33 cellular contexts compared by ENCODE assay signal in the genomic region with DNA sequence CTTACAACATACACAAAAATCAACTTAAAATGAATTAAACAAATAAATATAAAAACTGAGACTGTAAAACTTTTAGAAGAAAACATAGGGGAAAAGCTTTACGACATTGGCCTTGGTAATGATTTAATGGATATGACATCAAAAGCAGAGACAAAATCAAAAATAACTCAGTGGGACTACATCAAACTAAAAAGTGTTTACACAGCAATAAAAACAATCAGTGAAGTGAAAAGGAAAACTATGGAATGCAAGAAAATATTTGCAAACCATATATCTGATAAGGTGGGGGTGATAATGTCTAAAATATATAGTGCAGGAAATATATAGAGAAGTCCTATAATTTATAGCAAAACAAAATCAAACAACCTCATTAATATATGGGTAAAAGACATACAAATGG.
DNase-seq lines count a peak whose midpoint lies in the region; ATAC-seq, FAIRE-seq and TF ChIP-seq lines count a peak whose summit lies in the region.
"Had no signal": no experiment of that assay in that cellular context is flagged by ENCODE, and none has a peak within 500 bp of the region (broad histone marks: within the 10 kb centered on the region; RNA-seq: fewer than 3 reads in every experiment).

No MANE protein-coding gene starts in this region.

- no peak for ATAC-seq in HepG2
- no peak for ATAC-seq in right lobe of liver
- ATAC-seq in K562, result no peak
- ATAC-seq: A549; CD8-positive, alpha-beta T cell had no signal

- H4K20me1 ChIP-seq in HepG2 (ENCODE audit: insufficient read depth, low read length) (no peaks in the 10 kb centered on the region), K562 (replicated peaks; ENCODE audit: control insufficient read depth, insufficient read depth, low read length) (no peaks in the 10 kb centered on the region)
- H4K20me1 ChIP-seq: BLaER1; BLaER1 treated with 17β-estradiol and CSF1 and Interleukin-3, amounts not matched to agents 10 nM and 100 nM had no signal

- CTCF ChIA-PET in HepG2 (lab: Yijun Ruan, JAX; ENCODE audit: low intra/inter-chr PET ratio, low total read pairs) (no interaction called here), K562 (lab: Yijun Ruan, JAX; ENCODE audit: low intra/inter-chr PET ratio) (no interaction called here)

- DNase-seq in HepG2 (ENCODE audit: low spot score) (no peak), right lobe of liver (no peak), K562 (ENCODE audit: extremely low read depth in 1 of 4, low spot score in 3 of 4) (no peak), left kidney (ENCODE audit: low read depth, low spot score) (peak; percentile 15), inferior parietal cortex (ENCODE audit: extremely low spot score) (no peak), amniotic stem cell (lab: John Stamatoyannopoulos, UW) (no peak)
- DNase-seq: 8988T; ACHN; AML-193; BE2C; C1 segment of cervical spinal cord; Caco-2; Calu3; CD4-positive, alpha-beta memory T cell; CD4-positive, alpha-beta T cell; CD4-positive, CD25-positive, alpha-beta regulatory T cell; CD8-positive, alpha-beta memory T cell; CD8-positive, alpha-beta T cell; COR-L47; DMS 273 treated with DMSO at 0.1 percent for 48 hours; DMS153; DMS53; DMS79; DMS79 treated with DMSO at 0.1 percent for 48 hours; DND-41; EL had no signal

- H2AFZ ChIP-seq in HepG2 (ENCODE audit: low read length), result no peak overlapping the region
- H2AFZ ChIP-seq in K562 (ENCODE audit: low read depth, low read length), result no peak overlapping the region

- FAIRE-seq in HepG2 (lab: Jason Lieb, UNC), result no peak
- FAIRE-seq in K562 (lab: Jason Lieb, UNC), result no peak
- FAIRE-seq: A204.1, A549, D721Med had no signal

- no peak for TF ChIP-seq EP300 in HepG2 (IDR thresholded peaks at IDR 0.05; ENCODE audit: low read depth in 2 of 2, low read length in 2 of 2)
- no peak for TF ChIP-seq EP300 in HepG2 (CRISPR knock-in tag; IDR thresholded peaks at IDR 0.05; ENCODE audit: borderline replicate concordance)
- TF ChIP-seq EP300 in K562 (IDR thresholded peaks at IDR 0.05; ENCODE audit: low read length), result no peak

- H3K4me1 ChIP-seq in HepG2 (ENCODE audit: insufficient read depth, low read length), result no peaks in the 10 kb centered on the region
- no peaks in the 10 kb centered on the region for H3K4me1 ChIP-seq in right lobe of liver
- H3K4me1 ChIP-seq in K562 (replicated peaks in 1 of 2; ENCODE audit: control insufficient read depth in 2 of 2, insufficient read depth in 2 of 2, low read length in 2 of 2), result no peaks in the 10 kb centered on the region
- H3K4me1 ChIP-seq: A549; BE2C; BLaER1; BLaER1 treated with 17β-estradiol and CSF1 and Interleukin-3, amounts not matched to agents 10 nM and 100 nM; Caco-2 had no signal

- TF ChIP-seq RAD21 in HepG2 (CRISPR knock-in tag; IDR thresholded peaks at IDR 0.05), result no peak
- TF ChIP-seq RAD21 in K562 (CRISPR knock-in tag; conservative IDR thresholded peaks at IDR 0.05 in 1 of 2, IDR thresholded peaks at IDR 0.05 in 1 of 2), result no peak

- WGBS in HepG2 (ENCODE audit: low lambda C conversion rate), result 3% methylated on average over 1 of the region's 1 CpG
- WGBS in right lobe of liver (ENCODE audit: insufficient coverage, low coverage, low lambda C conversion rate, missing lambda C conversion rate), result 89% methylated on average over 1 of the region's 1 CpG
- WGBS in K562 (ENCODE audit: insufficient coverage, low coverage, missing lambda C conversion rate), result 0% methylated on average over 1 of the region's 1 CpG

- H3K4me3 ChIP-seq in HepG2 (replicated peaks in 1 of 3; ENCODE audit: insufficient read depth in 1 of 3, low read depth in 2 of 3, low read length in 3 of 3) (no peak overlapping the region), right lobe of liver (no peak overlapping the region), K562 (no peak overlapping the region)
- H3K4me3 ChIP-seq: A549; BLaER1; BLaER1 treated with 17β-estradiol and CSF1 and Interleukin-3, amounts not matched to agents 10 nM and 100 nM had no signal

- in situ Hi-C loops in HepG2 (cut with HindIII; ENCODE audit: extremely low pct_ligation_motif_present, low pct_unique_long_range_greater_than_20kb), result no loop called here
- in situ Hi-C loops in K562 (cut with MboI), result no loop called here

- no peaks in the 10 kb centered on the region for H3K79me2 ChIP-seq in HepG2 (ENCODE audit: insufficient read depth, low read length)
- H3K79me2 ChIP-seq in K562 (ENCODE audit: control insufficient read depth, insufficient read depth, low read length), result no peaks in the 10 kb centered on the region

- H3K27me3 ChIP-seq in HepG2 (ENCODE audit: control insufficient read depth in 1 of 2, insufficient read depth in 2 of 2, low read length in 2 of 2), result no peaks in the 10 kb centered on the region
- no peaks in the 10 kb centered on the region for H3K27me3 ChIP-seq in right lobe of liver
- H3K27me3 ChIP-seq in K562 (ENCODE audit: control insufficient read depth in 2 of 2, insufficient read depth in 2 of 2, low read length in 2 of 2), result no peaks in the 10 kb centered on the region
- H3K27me3 ChIP-seq: BE2C; BLaER1; BLaER1 treated with 17β-estradiol and CSF1 and Interleukin-3, amounts not matched to agents 10 nM and 100 nM had no signal

- no peak for TF ChIP-seq CTCF in HepG2 (CRISPR knock-in tag; IDR thresholded peaks at IDR 0.05)
- TF ChIP-seq CTCF in right lobe of liver (IDR thresholded peaks at IDR 0.05), result no peak
- TF ChIP-seq CTCF in K562 (IDR thresholded peaks at IDR 0.05 in 2 of 3, conservative IDR thresholded peaks at IDR 0.05 in 1 of 3; ENCODE audit: insufficient read depth in 2 of 3, low read depth in 1 of 3, low read length in 3 of 3), result no peak

- H3K9ac ChIP-seq in HepG2 (ENCODE audit: insufficient read depth, low read depth, low read length) (no peak overlapping the region), K562 (ENCODE audit: insufficient read depth in 1 of 2, low read depth in 2 of 2, low read length in 2 of 2) (no peak overlapping the region)
- H3K9ac ChIP-seq: BLaER1; BLaER1 treated with 17β-estradiol and CSF1 and Interleukin-3, amounts not matched to agents 10 nM and 100 nM had no signal

- POLR2A ChIA-PET in HepG2 (lab: Yijun Ruan, JAX), result no interaction called here
- POLR2A ChIA-PET in K562 (lab: Yijun Ruan, JAX), result no interaction called here

- H3K4me2 ChIP-seq in HepG2 (ENCODE audit: low read depth, low read length) (no peak overlapping the region), K562 (ENCODE audit: insufficient read depth, low read length) (no peak overlapping the region)
- H3K4me2 ChIP-seq: A549; BLaER1; BLaER1 treated with 17β-estradiol and CSF1 and Interleukin-3, amounts not matched to agents 10 nM and 100 nM had no signal

- H3K9me3 ChIP-seq in HepG2 (ENCODE audit: low read length) (peaks cover 50% of the 10 kb centered on the region), right lobe of liver (no peaks in the 10 kb centered on the region), K562 (replicated peaks; ENCODE audit: control insufficient read depth, insufficient read depth, low read depth, low read length) (no peaks in the 10 kb centered on the region)
- H3K9me3 ChIP-seq: A549, BE2C, Caco-2 had no signal

- H3K9me1 ChIP-seq in K562 (ENCODE audit: control insufficient read depth, insufficient read depth, low read length), result no peaks in the 10 kb centered on the region

- H3K36me3 ChIP-seq in HepG2 (replicated peaks in 1 of 2; ENCODE audit: control insufficient read depth in 1 of 2, insufficient read depth in 2 of 2, low read length in 2 of 2), result no peaks in the 10 kb centered on the region
- no peaks in the 10 kb centered on the region for H3K36me3 ChIP-seq in right lobe of liver
- H3K36me3 ChIP-seq in K562 (ENCODE audit: control insufficient read depth, insufficient read depth, low read length), result no peaks in the 10 kb centered on the region
- H3K36me3 ChIP-seq: BE2C; BLaER1; BLaER1 treated with 17β-estradiol and CSF1 and Interleukin-3, amounts not matched to agents 10 nM and 100 nM had no signal

- intact Hi-C loops in HepG2 (cut with micrococcal nuclease; ENCODE audit: unreplicated experiment) (no loop called here), right lobe of liver (cut with DNase I) (no loop called here), K562 (cut with micrococcal nuclease) (no loop called here)

- no peak overlapping the region for H3K27ac ChIP-seq in HepG2 (ENCODE audit: extremely low read length, insufficient read depth, low read length)
- H3K27ac ChIP-seq in right lobe of liver, result no peak overlapping the region
- H3K27ac ChIP-seq in K562 (ENCODE audit: extremely low read depth, low read depth, low read length), result no peak overlapping the region
- H3K27ac ChIP-seq: 22Rv1; A549; BLaER1; BLaER1 treated with 17β-estradiol and CSF1 and Interleukin-3, amounts not matched to agents 10 nM and 100 nM; C4-2B had no signal

- BruUV-seq in HepG2 (replicated peaks; lab: Mats Ljungman, UMichigan) (no TSS peak), K562 (replicated peaks; lab: Mats Ljungman, UMichigan) (no TSS peak)

- TF ChIP-seq POLR2A in HepG2 (IDR thresholded peaks at IDR 0.05; ENCODE audit: insufficient read depth in 1 of 2, low read depth in 2 of 2, low read length in 2 of 2) (no peak), right lobe of liver (IDR thresholded peaks at IDR 0.05) (no peak), K562 (conservative IDR thresholded peaks at IDR 0.05) (no peak)

TF ChIP-seq in HepG2, 621 proteins besides CTCF, POLR2A, EP300 and RAD21:
- TF ChIP-seq ATF1 (CRISPR knock-in tag; IDR thresholded peaks at IDR 0.05), result no peak
- TF ChIP-seq ZNF75D (CRISPR knock-in tag; IDR thresholded peaks at IDR 0.05; ENCODE audit: borderline replicate concordance), result no peak
- TF ChIP-seq MAFK (conservative IDR thresholded peaks at IDR 0.05 in 1 of 2, IDR thresholded peaks at IDR 0.05 in 1 of 2; ENCODE audit: low read length in 2 of 2), result peak; percentile 42 to 53; a peak in 3 of 4 replicates
- TF ChIP-seq MAFF (IDR thresholded peaks at IDR 0.05; ENCODE audit: low read depth, low read length), result peak; percentile 32; the same call in 1 of the 2 replicates
TF ChIP-seq in HepG2: peak in this region for 2.

TF ChIP-seq in K562, 482 proteins besides CTCF, POLR2A, EP300 and RAD21:
- TF ChIP-seq ZNF316 (IDR thresholded peaks at IDR 0.05), result peak; percentile 80
- TF ChIP-seq XRCC4 (IDR thresholded peaks at IDR 0.05; ENCODE audit: extremely low read depth, insufficient read depth, insufficient read length), result no peak
- TF ChIP-seq C11orf30 (IDR thresholded peaks at IDR 0.05; ENCODE audit: low read depth), result peak; percentile 41; the same call in 1 of the 2 replicates
- TF ChIP-seq KLF10 (CRISPR knock-in tag; IDR thresholded peaks at IDR 0.05), result no peak

Comparison
In these comparisons a context has a peak if more than half of its experiments do, and no peak if none do; other contexts are left out.
1. Of the 241 proteins assayed by ChIP-seq in both HepG2 and K562: peak only in HepG2: MAFF and MAFK; only in K562: none; in both: none; in neither: 239.